In genomic region chr4:51844157-51845054, GRCh38 we compare ENCODE assay signal across 9 cellular contexts. TPM values are rescaled to one million over a fixed set of nuclear protein-coding genes. Genes with fewer than 3 reads are reported as not detected.
DNase-seq lines count a peak whose midpoint lies in the region; ATAC-seq, FAIRE-seq and TF ChIP-seq lines count a peak whose summit lies in the region.
"Had no signal": no experiment of that assay in that cellular context is flagged by ENCODE, and none has a peak within 500 bp of the region (broad histone marks: within the 10 kb centered on the region; RNA-seq: fewer than 3 reads in every experiment).

No MANE protein-coding gene starts in this region.

- H2AFZ ChIP-seq in HepG2 (ENCODE audit: low read length), result peak overlapping the region; percentile 45

- peak overlapping the region; percentile 77 for H3K27ac ChIP-seq in BLaER1
- peak overlapping the region; percentile 81 for H3K27ac ChIP-seq in HepG2 (ENCODE audit: extremely low read length, insufficient read depth, low read length)

- peaks cover 10% of the 10 kb centered on the region for H3K4me1 ChIP-seq in BLaER1
- peaks cover 28% of the 10 kb centered on the region for H3K4me1 ChIP-seq in HepG2 (ENCODE audit: insufficient read depth, low read length)

- TF ChIP-seq EP300 in HepG2 (IDR thresholded peaks at IDR 0.05; ENCODE audit: low read depth in 2 of 2, low read length in 2 of 2) (0 out of 4 replicates have a peak, but pooled peaks of 1 of the 2 experiments have one; percentile 31), HepG2 (CRISPR knock-in tag; IDR thresholded peaks at IDR 0.05; ENCODE audit: borderline replicate concordance) (no peak)

- H3K9me3 ChIP-seq in BLaER1 (no peaks in the 10 kb centered on the region), HepG2 (ENCODE audit: low read length) (no peaks in the 10 kb centered on the region)

- ATAC-seq in GM19324 (IDR thresholded peaks at IDR 0.05; ENCODE audit: low FRiP score, unreplicated experiment), result peak; percentile 44
- ATAC-seq in HG03460 (IDR thresholded peaks at IDR 0.05; ENCODE audit: unreplicated experiment), result peak; percentile 40
- ATAC-seq in HepG2, result peak; percentile 62

- WGBS in HepG2 (ENCODE audit: low lambda C conversion rate), result under 1% methylated on average over 23 of the region's 71 CpGs

- FAIRE-seq in HepG2 (lab: Jason Lieb, UNC), result peak; percentile 61
- FAIRE-seq: islet of Langerhans had no signal

- peaks cover 46% of the 10 kb centered on the region for H3K79me2 ChIP-seq in HepG2 (ENCODE audit: insufficient read depth, low read length)

- H3K4me2 ChIP-seq in BLaER1, result peak overlapping the region; percentile 97
- H3K4me2 ChIP-seq in HepG2 (ENCODE audit: low read depth, low read length), result peak overlapping the region; percentile 95

- H4K20me1 ChIP-seq in BLaER1 (peaks cover 32% of the 10 kb centered on the region), HepG2 (ENCODE audit: insufficient read depth, low read length) (no peaks in the 10 kb centered on the region)

- no peaks in the 10 kb centered on the region for H3K27me3 ChIP-seq in BLaER1
- no peaks in the 10 kb centered on the region; a peak in 1 of 5 replicates for H3K27me3 ChIP-seq in HepG2 (ENCODE audit: control insufficient read depth in 1 of 2, insufficient read depth in 2 of 2, low read length in 2 of 2)

- DNase-seq in NCI-H524 treated with DMSO at 0.1 percent for 48 hours (lab: John Stamatoyannopoulos, UW) (peak; percentile 59), dermis blood vessel endothelial cell (peak; percentile 94), HepG2 (ENCODE audit: low spot score) (peak; percentile 86)
- peak; percentile 76 for DNase-seq in activated CD4-positive, alpha-beta T cell treated with anti-CD3 and anti-CD28 coated beads, Interleukin-2, amount 50 U/mL, for 1 hour
- DNase-seq in stimulated activated CD4-positive, alpha-beta T cell treated with anti-CD3 and anti-CD28 coated beads, Interleukin-4, amount 100 ng/mL, for 1 hour, result peak; percentile 84

- peak overlapping the region; percentile 90 for H3K4me3 ChIP-seq in BLaER1
- peak overlapping the region; percentile 83 to 88 (median 85) for H3K4me3 ChIP-seq in HepG2 (replicated peaks in 1 of 3; ENCODE audit: insufficient read depth in 1 of 3, low read depth in 2 of 3, low read length in 3 of 3)

- no peak; the same call in 1 of the 2 replicates for TF ChIP-seq RAD21 in HepG2 (CRISPR knock-in tag; IDR thresholded peaks at IDR 0.05)

- TF ChIP-seq CTCF in HepG2 (CRISPR knock-in tag; IDR thresholded peaks at IDR 0.05), result no peak

- in situ Hi-C loops in HepG2 (cut with HindIII; ENCODE audit: extremely low pct_ligation_motif_present, low pct_unique_long_range_greater_than_20kb), result loop anchor here (5.0 kb wide), 1 partner anchor 38 kb away; no protein-coding TSS in a partner anchor

- H3K36me3 ChIP-seq in BLaER1 (peaks cover 15% of the 10 kb centered on the region), HepG2 (replicated peaks in 1 of 2; ENCODE audit: control insufficient read depth in 1 of 2, insufficient read depth in 2 of 2, low read length in 2 of 2) (no peaks in the 10 kb centered on the region)

- H3K9ac ChIP-seq in BLaER1 (peak overlapping the region; percentile 81), HepG2 (ENCODE audit: insufficient read depth, low read depth, low read length) (peak overlapping the region; percentile 85)

- POLR2A ChIA-PET in HepG2 (lab: Yijun Ruan, JAX), result interaction anchor here (1.7 to 1.8 kb wide), 2 partner anchors 9 to 36 kb away, joined by 7 to 9 read pairs; no protein-coding TSS in a partner anchor

- BruUV-seq in HepG2 (replicated peaks; lab: Mats Ljungman, UMichigan), result no TSS peak

- intact Hi-C loops in HepG2 (cut with micrococcal nuclease; ENCODE audit: unreplicated experiment), result loop anchor here (1.0 kb wide), 2 partner anchors 9 to 65 kb away; no protein-coding TSS in a partner anchor

- CTCF ChIA-PET in HepG2 (lab: Yijun Ruan, JAX; ENCODE audit: low intra/inter-chr PET ratio, low total read pairs), result no interaction called here

- TF ChIP-seq POLR2A in HepG2 (IDR thresholded peaks at IDR 0.05; ENCODE audit: insufficient read depth in 1 of 2, low read depth in 2 of 2, low read length in 2 of 2), result peak; percentile 76 to 85

TF ChIP-seq in HepG2, 621 proteins besides CTCF, POLR2A, EP300 and RAD21 (continues in another document):
- TF ChIP-seq WIZ (CRISPR knock-in tag; IDR thresholded peaks at IDR 0.05), result no peak
- TF ChIP-seq MAFG (CRISPR knock-in tag; IDR thresholded peaks at IDR 0.05), result no peak
- TF ChIP-seq ARID3A (IDR thresholded peaks at IDR 0.05; ENCODE audit: low read depth, low read length), result no peak
- no peak for TF ChIP-seq ZNF10 (CRISPR knock-in tag; IDR thresholded peaks at IDR 0.05; ENCODE audit: borderline replicate concordance, low read depth)
- TF ChIP-seq BATF2 (CRISPR knock-in tag; IDR thresholded peaks at IDR 0.05), result no peak
- 0 out of 2 replicates have a peak, but pooled peaks have one; percentile 8 for TF ChIP-seq ZNF629 (CRISPR knock-in tag; conservative IDR thresholded peaks at IDR 0.05)
- TF ChIP-seq ZUFSP (CRISPR knock-in tag; IDR thresholded peaks at IDR 0.05; ENCODE audit: borderline replicate concordance), result no peak
- TF ChIP-seq ZFX (CRISPR knock-in tag; IDR thresholded peaks at IDR 0.05; ENCODE audit: low read depth), result peak; percentile 67
- TF ChIP-seq ZMAT3 (CRISPR knock-in tag; conservative IDR thresholded peaks at IDR 0.05), result peak; percentile 57; the same call in 1 of the 2 replicates
- TF ChIP-seq RXRB (CRISPR knock-in tag; IDR thresholded peaks at IDR 0.05; ENCODE audit: borderline replicate concordance), result no peak

RNA-seq across cellular contexts. Expression of gene DCUN1D4, which starts 1.5 kb away (rescaled TPM):
- 38.1 and 47.3 TPM in 2 replicates for total RNA-seq in dermis blood vessel endothelial cell
- total RNA-seq in HepG2 (2016; rRNA removed; fragmentation: Illumina TruSeq; extraction: Trizol), result 27.9 and 30.4 TPM in 2 replicates
- 110 and 115 TPM in 2 replicates for total RNA-seq in HepG2 (2016; cell fraction: cytosol; rRNA removed; fragmentation: Illumina TruSeq; extraction: Trizol; ENCODE audit: low read depth)
- 30.0 and 37.0 TPM in 2 replicates for total RNA-seq in HepG2 (2016; cell fraction: insoluble cytoplasmic fraction; rRNA removed; fragmentation: Illumina TruSeq; extraction: Trizol)
- total RNA-seq in HepG2 (2016; cell fraction: membrane; rRNA removed; fragmentation: Illumina TruSeq; extraction: Trizol), result 25.1 and 25.2 TPM in 2 replicates
- total RNA-seq in HepG2 (2016; cell fraction: nucleus; rRNA removed; fragmentation: Illumina TruSeq; extraction: Trizol), result 46.0 and 48.0 TPM in 2 replicates
- 42.0 and 44.4 TPM in 2 replicates for polyA plus RNA-seq in HepG2 (2011; rRNA removed)
- polyA plus RNA-seq in HepG2 (2011; cell fraction: cytosol; rRNA removed), result 15.7 and 17.4 TPM in 2 replicates
- 121 and 123 TPM in 2 replicates for polyA plus RNA-seq in HepG2 (2011; cell fraction: nucleus; rRNA removed)
- 23.0 and 28.3 TPM in 2 replicates for polyA plus RNA-seq in HepG2 (2012)
- 1.8 and 2.0 TPM in 2 replicates for polyA plus RNA-seq in HepG2 (2016; cell fraction: cytosol; fragmentation: Illumina TruSeq; extraction: Trizol; ENCODE audit: low read depth)
- polyA plus RNA-seq in HepG2 (2016; cell fraction: insoluble cytoplasmic fraction; fragmentation: Illumina TruSeq; extraction: Trizol; ENCODE audit: low read depth), result 23.2 and 25.2 TPM in 2 replicates
- polyA plus RNA-seq in HepG2 (2016; cell fraction: membrane; fragmentation: Illumina TruSeq; extraction: Trizol; ENCODE audit: low read depth), result 4.7 and 5.3 TPM in 2 replicates
- polyA plus RNA-seq in HepG2 (2016; cell fraction: nucleus; fragmentation: Illumina TruSeq; extraction: Trizol; ENCODE audit: insufficient read depth, low read depth), result 66.6 and 68.6 TPM in 2 replicates
- polyA minus RNA-seq in HepG2 (2011; rRNA and poly(A)+ RNA removed; ENCODE audit: low replicate concordance), result 62.2 and 76.8 TPM in 2 replicates
- 23.4 and 26.8 TPM in 2 replicates for polyA minus RNA-seq in HepG2 (2011; cell fraction: cytosol; rRNA and poly(A)+ RNA removed)
- 136 and 138 TPM in 2 replicates for polyA minus RNA-seq in HepG2 (2011; cell fraction: nucleus; rRNA and poly(A)+ RNA removed)

Comparison
In these comparisons a context has a peak if more than half of its experiments do, and no peak if none do; other contexts are left out.
1. Peak in every context shown above with its lines: DNase-seq, ATAC-seq, H3K4me3 ChIP-seq and H3K27ac ChIP-seq.